ENCODE assay signal across 11 cellular contexts in genomic region chr13:40440990-40441820, GRCh38.
A peak's percentile ranks its signal among the peaks of the same experiment; 100 is the strongest.
DNase-seq lines count a peak whose midpoint lies in the region; ATAC-seq and TF ChIP-seq lines count a peak whose summit lies in the region.
"Had no signal": no experiment of that assay in that cellular context is flagged by ENCODE, and none has a peak within 500 bp of the region (broad histone marks: within the 10 kb centered on the region; RNA-seq: fewer than 3 reads in every experiment).

No MANE protein-coding gene starts in this region.

- no peak overlapping the region for H3K4me3 ChIP-seq in choroid plexus epithelial cell (ENCODE audit: low read depth, low read length)
- H3K4me3 ChIP-seq in stomach smooth muscle (ENCODE audit: low read length in 2 of 2) = peak overlapping the region in 1 of 2 donors; percentile 47

- no peaks in the 10 kb centered on the region for H3K27me3 ChIP-seq in stomach smooth muscle (ENCODE audit: control insufficient read depth in 1 of 2, insufficient read depth in 2 of 2, low read length in 2 of 2)

- H3K4me1 ChIP-seq in stomach smooth muscle (ENCODE audit: control insufficient read depth, insufficient read depth, low read length) = peaks cover 29% of the 10 kb centered on the region

- ATAC-seq in GM19455 (IDR thresholded peaks at IDR 0.05; ENCODE audit: unreplicated experiment) = no peak
- ATAC-seq: effector memory CD8-positive, alpha-beta T cell had no signal

- H3K27ac ChIP-seq in stomach smooth muscle (ENCODE audit: low read length) = peak overlapping the region; percentile 53

- peak overlapping the region in 1 of 2 donors; percentile 13 for H3K9ac ChIP-seq in stomach smooth muscle (ENCODE audit: low read length in 2 of 2)

- H3K9me3 ChIP-seq in stomach smooth muscle (ENCODE audit: control insufficient read depth in 2 of 2, low read length in 2 of 2) = no peaks in the 10 kb centered on the region

- no peaks in the 10 kb centered on the region for H3K36me3 ChIP-seq in stomach smooth muscle (ENCODE audit: control insufficient read depth in 2 of 2, insufficient read depth in 2 of 2, low read length in 2 of 2)

- peak; percentile 83 for DNase-seq in LHCN-M2 (ENCODE audit: low read depth)
- DNase-seq in choroid plexus epithelial cell (ENCODE audit: low read depth) = peak; percentile 30
- DNase-seq in left kidney (ENCODE audit: low read depth, low spot score) = peak; percentile 15
- no peak for DNase-seq in SIG-M5 treated with dmso at 0.1 percent for 504 hours (lab: John Stamatoyannopoulos, UW; ENCODE audit: unreplicated experiment)
- DNase-seq in SKM-1 treated with dmso at 0.1 percent for 144 hours (lab: John Stamatoyannopoulos, UW; ENCODE audit: unreplicated experiment) = no peak
- DNase-seq in stimulated activated CD4-positive, alpha-beta T cell treated with anti-CD3 and anti-CD28 coated beads, Interleukin-15, amount 100 ng/mL, for 24 hours = no peak
- DNase-seq: activated CD4-positive, alpha-beta T cell treated with anti-CD3 and anti-CD28 coated beads, Interleukin-2, amount 10 ng/mL, durations not matched to agents 24 days and 14 days; effector memory CD8-positive, alpha-beta T cell; NCI-H1694 had no signal

- TF ChIP-seq CTCF in choroid plexus epithelial cell (conservative IDR thresholded peaks at IDR 0.05; ENCODE audit: low read depth, low read length) = no peak

Comparison
In these comparisons a context has a peak if more than half of its experiments do, and no peak if none do; other contexts are left out.
1. DNase-seq: peak in LHCN-M2 (single experiment), choroid plexus epithelial cell (single experiment) and left kidney (single experiment); none in SIG-M5 treated with dmso at 0.1 percent for 504 hours (single experiment), SKM-1 treated with dmso at 0.1 percent for 144 hours (single experiment) and stimulated activated CD4-positive, alpha-beta T cell treated with anti-CD3 and anti-CD28 coated beads, Interleukin-15, amount 100 ng/mL, for 24 hours (single experiment).